Comparison of ENCODE assay signal across 10 cellular contexts in genomic region chr11:62789576-62789975, GRCh38. TPM values are rescaled to one million over a fixed set of nuclear protein-coding genes. Genes with fewer than 3 reads are reported as not detected.
DNase-seq lines count a peak whose midpoint lies in the region; ATAC-seq and TF ChIP-seq lines count a peak whose summit lies in the region.
"Had no signal": no experiment of that assay in that cellular context is flagged by ENCODE, and none has a peak within 500 bp of the region (broad histone marks: within the 10 kb centered on the region; RNA-seq: fewer than 3 reads in every experiment).

No MANE protein-coding gene starts in this region.

- H3K27me3 Mint-ChIP-seq in dendritic cell treated with granulocyte-macrophage colony-stimulating factor and Interleukin-4, amounts not matched to agents 40 ng/mL and 50 ng/mL, for 4 days, result no peaks in the 10 kb centered on the region
- H3K27me3 Mint-ChIP-seq in stimulated activated naive CD8-positive, alpha-beta T cell treated with anti-CD3 and anti-CD28 coated beads, Interleukin-15, amount 100 ng/mL, for 72 hours, result no peaks in the 10 kb centered on the region

- no peak for DNase-seq in cardiac muscle cell (ENCODE audit: low read depth in 1 of 2, low spot score in 1 of 2)
- DNase-seq in right cardiac atrium, result no peak
- no peak for DNase-seq in RWPE2 (ENCODE audit: low spot score)
- no peak for DNase-seq in stimulated activated naive CD8-positive, alpha-beta T cell treated with anti-CD3 and anti-CD28 coated beads, Interleukin-15, amount 100 ng/mL, for 72 hours
- no peak for DNase-seq in HT-29 (ENCODE audit: low spot score)
- no peak for DNase-seq in Peyer's patch
- DNase-seq: activated CD8-positive, alpha-beta memory T cell treated with anti-CD3 and anti-CD28 coated beads, Interleukin-2, amount 50 U/mL, for 4 hours; left ventricle myocardium superior had no signal

- intact Hi-C loops in right cardiac atrium (cut with DNase I), result loop anchor here in 3 of 4 donors (5.0 to 10.0 kb wide), 2 partner anchors 73 to 75 kb away; no protein-coding TSS in a partner anchor
- intact Hi-C loops in dendritic cell treated with granulocyte-macrophage colony-stimulating factor and Interleukin-4, amounts not matched to agents 40 ng/mL and 50 ng/mL, for 4 days (cut with micrococcal nuclease), result no loop called here

- no peak for ATAC-seq in right cardiac atrium
- no peak for ATAC-seq in RWPE2 (ENCODE audit: low read depth)
- ATAC-seq in stimulated activated naive CD8-positive, alpha-beta T cell treated with anti-CD3 and anti-CD28 coated beads, Interleukin-15, amount 100 ng/mL, for 72 hours, result no peak
- ATAC-seq in GM19452 (IDR thresholded peaks at IDR 0.05; ENCODE audit: unreplicated experiment), result no peak
- ATAC-seq: left ventricle myocardium superior had no signal

- H3K4me1 Mint-ChIP-seq in dendritic cell treated with granulocyte-macrophage colony-stimulating factor and Interleukin-4, amounts not matched to agents 40 ng/mL and 50 ng/mL, for 4 days (ENCODE audit: low read depth), result peaks cover 54% of the 10 kb centered on the region
- H3K4me1 Mint-ChIP-seq in stimulated activated naive CD8-positive, alpha-beta T cell treated with anti-CD3 and anti-CD28 coated beads, Interleukin-15, amount 100 ng/mL, for 72 hours, result peaks cover 67% of the 10 kb centered on the region

- no peaks in the 10 kb centered on the region for H3K9me3 Mint-ChIP-seq in dendritic cell treated with granulocyte-macrophage colony-stimulating factor and Interleukin-4, amounts not matched to agents 40 ng/mL and 50 ng/mL, for 4 days
- H3K9me3 Mint-ChIP-seq in stimulated activated naive CD8-positive, alpha-beta T cell treated with anti-CD3 and anti-CD28 coated beads, Interleukin-15, amount 100 ng/mL, for 72 hours, result no peaks in the 10 kb centered on the region

- H3K27me3 ChIP-seq in cardiac muscle cell, result no peaks in the 10 kb centered on the region
- H3K27me3 ChIP-seq in right cardiac atrium (ENCODE audit: control insufficient read depth, insufficient read depth), result no peaks in the 10 kb centered on the region
- H3K27me3 ChIP-seq in RWPE2 (ENCODE audit: insufficient read depth, poor library complexity, severe bottlenecking), result no peaks in the 10 kb centered on the region
- no peaks in the 10 kb centered on the region for H3K27me3 ChIP-seq in Peyer's patch

- H3K27ac ChIP-seq in cardiac muscle cell, result peak overlapping the region; percentile 10
- no peak overlapping the region for H3K27ac ChIP-seq in right cardiac atrium (ENCODE audit: low read length)
- H3K27ac ChIP-seq in RWPE2 (ENCODE audit: poor library complexity, severe bottlenecking), result peak overlapping the region; percentile 90
- H3K27ac ChIP-seq in Peyer's patch, result peak overlapping the region in 1 of 4 donors; percentile 10

- TF ChIP-seq CTCF in cardiac muscle cell (IDR thresholded peaks at IDR 0.05; ENCODE audit: low read depth, low read length) (no peak), RWPE2 (IDR thresholded peaks at IDR 0.05; ENCODE audit: poor library complexity, severe bottlenecking) (no peak), Peyer's patch (IDR thresholded peaks at IDR 0.05) (no peak)

- peaks cover 20% of the 10 kb centered on the region for H3K4me1 ChIP-seq in cardiac muscle cell (ENCODE audit: low read depth)
- H3K4me1 ChIP-seq in right cardiac atrium (ENCODE audit: control insufficient read depth, insufficient read depth, low read length), result peaks cover 6% of the 10 kb centered on the region
- peaks cover 9% of the 10 kb centered on the region for H3K4me1 ChIP-seq in RWPE2 (ENCODE audit: insufficient read depth, poor library complexity, severe bottlenecking)
- peaks cover 5 to 52% (median 26%) of the 10 kb centered on the region in 4 donors for H3K4me1 ChIP-seq in Peyer's patch

- H3K9me3 ChIP-seq in cardiac muscle cell (ENCODE audit: low read depth), result no peaks in the 10 kb centered on the region
- no peaks in the 10 kb centered on the region for H3K9me3 ChIP-seq in right cardiac atrium (ENCODE audit: control insufficient read depth, low read length)
- no peaks in the 10 kb centered on the region for H3K9me3 ChIP-seq in RWPE2 (ENCODE audit: severe bottlenecking)
- no peaks in the 10 kb centered on the region for H3K9me3 ChIP-seq in Peyer's patch

- peak overlapping the region; percentile 89 for H3K27ac Mint-ChIP-seq in dendritic cell treated with granulocyte-macrophage colony-stimulating factor and Interleukin-4, amounts not matched to agents 40 ng/mL and 50 ng/mL, for 4 days
- no peak overlapping the region for H3K27ac Mint-ChIP-seq in stimulated activated naive CD8-positive, alpha-beta T cell treated with anti-CD3 and anti-CD28 coated beads, Interleukin-15, amount 100 ng/mL, for 72 hours

- 50% methylated on average over 3 of the region's 3 CpGs for WGBS in right cardiac atrium

- no peak overlapping the region for H3K4me3 Mint-ChIP-seq in dendritic cell treated with granulocyte-macrophage colony-stimulating factor and Interleukin-4, amounts not matched to agents 40 ng/mL and 50 ng/mL, for 4 days
- H3K4me3 Mint-ChIP-seq in stimulated activated naive CD8-positive, alpha-beta T cell treated with anti-CD3 and anti-CD28 coated beads, Interleukin-15, amount 100 ng/mL, for 72 hours, result peak overlapping the region; percentile 92 to 97

- TF ChIP-seq POLR2A in Peyer's patch (IDR thresholded peaks at IDR 0.05), result no peak

- H3K36me3 ChIP-seq in cardiac muscle cell (peaks cover 12% of the 10 kb centered on the region), RWPE2 (ENCODE audit: low read depth) (peaks cover 49% of the 10 kb centered on the region), Peyer's patch (peaks cover 0 to 40% (median 0%) of the 10 kb centered on the region in 3 donors)

- H3K36me3 Mint-ChIP-seq in dendritic cell treated with granulocyte-macrophage colony-stimulating factor and Interleukin-4, amounts not matched to agents 40 ng/mL and 50 ng/mL, for 4 days (ENCODE audit: low read depth), result peaks cover 83% of the 10 kb centered on the region

- H3K4me3 ChIP-seq in cardiac muscle cell, result no peak overlapping the region
- H3K4me3 ChIP-seq in right cardiac atrium (ENCODE audit: low read length), result no peak overlapping the region
- no peak overlapping the region for H3K4me3 ChIP-seq in RWPE2 (ENCODE audit: severe bottlenecking)
- no peak overlapping the region for H3K4me3 ChIP-seq in Peyer's patch

RNA-seq across cellular contexts. Expression of gene TMEM223, which starts 2.2 kb away (rescaled TPM):
- total RNA-seq in cardiac muscle cell, result 87.1 and 88.9 TPM in 2 replicates
- polyA plus RNA-seq in cardiac muscle cell, result 92.4 and 102 TPM in 2 replicates
- total RNA-seq in right cardiac atrium, result 10 to 100 TPM; 12.7 to 17.2 (median 16.3) TPM
- polyA plus RNA-seq in right cardiac atrium, result 29.5 TPM
- 77.3 and 79.3 TPM in 2 replicates for total RNA-seq in HT-29 (2014; rRNA removed; shearing (Covaris generic))
- total RNA-seq in Peyer's patch, result 10 to 100 TPM; 13.8 to 34.5 (median 19.8) TPM

RNA-seq across cellular contexts. Expression of gene TMEM179B, which starts 2.4 kb away (rescaled TPM):
- 34.2 and 55.2 TPM in 2 replicates for total RNA-seq in cardiac muscle cell
- polyA plus RNA-seq in cardiac muscle cell, result 78.6 and 81.8 TPM in 2 replicates
- 10 to 100 TPM; 19.2 to 21.8 (median 19.7) TPM for total RNA-seq in right cardiac atrium
- polyA plus RNA-seq in right cardiac atrium, result 29.7 TPM
- 87.6 and 114 TPM in 2 replicates for total RNA-seq in HT-29 (2014; rRNA removed; shearing (Covaris generic))
- 100 to 1,000 TPM in 1 of 4 donors, 10 to 100 TPM in 3; 28.9 to 112 (median 83.6) TPM for total RNA-seq in Peyer's patch

RNA-seq across cellular contexts. Expression of gene NXF1, which starts 15.7 kb away (rescaled TPM):
- total RNA-seq in cardiac muscle cell, result 52.8 and 60.7 TPM in 2 replicates
- 96.7 and 127 TPM in 2 replicates for polyA plus RNA-seq in cardiac muscle cell
- total RNA-seq in right cardiac atrium, result 10 to 100 TPM; 40.3 to 56.4 (median 47.1) TPM
- 45.8 TPM for polyA plus RNA-seq in right cardiac atrium
- total RNA-seq in HT-29 (2014; rRNA removed; shearing (Covaris generic)), result 24.4 and 31.7 TPM in 2 replicates
- total RNA-seq in Peyer's patch, result 100 to 1,000 TPM in 2 of 4 donors, 10 to 100 TPM in 2; 45.2 to 120 (median 102) TPM

RNA-seq across cellular contexts. Expression of gene TAF6L, which starts 18.4 kb away (rescaled TPM):
- total RNA-seq in cardiac muscle cell (33.1 and 38.8 TPM in 2 replicates), right cardiac atrium (10 to 100 TPM in 1 of 4 donors, 1 to 10 TPM in 3; 8.0 to 17.1 (median 9.6) TPM), Peyer's patch (10 to 100 TPM; 15.6 to 29.6 (median 17.8) TPM)
- polyA plus RNA-seq in cardiac muscle cell (46.3 and 56.3 TPM in 2 replicates), right cardiac atrium (10.4 TPM)
- 57.9 and 71.7 TPM in 2 replicates for total RNA-seq in HT-29 (2014; rRNA removed; shearing (Covaris generic))

RNA-seq across cellular contexts. Expression of gene POLR2G, which starts 28.2 kb away (rescaled TPM):
- 67.2 and 101 TPM in 2 replicates for total RNA-seq in cardiac muscle cell
- polyA plus RNA-seq in cardiac muscle cell, result 195 and 219 TPM in 2 replicates
- total RNA-seq in right cardiac atrium, result 10 to 100 TPM; 34.4 to 43.3 (median 37.4) TPM
- 51.1 TPM for polyA plus RNA-seq in right cardiac atrium
- 138 and 141 TPM in 2 replicates for total RNA-seq in HT-29 (2014; rRNA removed; shearing (Covaris generic))
- total RNA-seq in Peyer's patch, result 10 to 100 TPM; 12.4 to 33.8 (median 23.5) TPM
